ENCODE assay signal across 9 cellular contexts in the genomic region with DNA sequence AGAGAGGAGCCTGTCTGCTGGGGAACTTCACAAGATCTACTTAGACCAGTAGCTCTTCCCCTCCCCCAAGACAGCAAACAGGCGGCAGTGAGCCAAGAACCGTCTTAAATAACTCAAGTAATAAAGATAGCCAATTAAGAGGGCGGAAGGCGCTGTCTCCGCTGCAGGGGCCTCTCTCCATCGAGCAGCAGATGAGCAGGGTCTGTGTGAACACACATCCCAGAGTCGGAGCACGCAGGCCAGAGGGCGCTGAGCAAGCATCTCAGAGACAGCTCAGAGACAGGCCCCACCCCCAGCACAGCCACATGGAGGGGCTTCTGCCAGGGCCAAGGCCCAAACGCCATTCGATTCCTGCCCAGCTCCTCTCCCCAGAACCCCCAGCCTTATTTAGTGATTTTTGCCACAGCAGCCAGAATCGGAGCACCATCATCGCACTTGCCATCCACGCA. TPM values are rescaled to one million over a fixed set of nuclear protein-coding genes. Genes with fewer than 3 reads are reported as not detected.
DNase-seq lines count a peak whose midpoint lies in the region; ATAC-seq and TF ChIP-seq lines count a peak whose summit lies in the region.
"Had no signal": no experiment of that assay in that cellular context is flagged by ENCODE, and none has a peak within 500 bp of the region (broad histone marks: within the 10 kb centered on the region; RNA-seq: fewer than 3 reads in every experiment).

No MANE protein-coding gene starts in this region.

- no peaks in the 10 kb centered on the region for H3K9me3 Mint-ChIP-seq in activated CD4-positive, alpha-beta T cell treated with anti-CD3 and anti-CD28 coated beads for 36 hours (ENCODE audit: low read depth)
- no peaks in the 10 kb centered on the region for H3K9me3 Mint-ChIP-seq in activated naive CD8-positive, alpha-beta T cell treated with anti-CD3 and anti-CD28 coated beads for 36 hours
- no peaks in the 10 kb centered on the region for H3K9me3 Mint-ChIP-seq in activated CD8-positive, alpha-beta T cell treated with anti-CD3 and anti-CD28 coated beads, Interleukin-2, amount 10 ng/mL, durations not matched to agents 7 days and 5 days (ENCODE audit: insufficient read depth)
- H3K9me3 Mint-ChIP-seq in activated CD8-positive, alpha-beta T cell treated with anti-CD3 and anti-CD28 coated beads for 36 hours = no peaks in the 10 kb centered on the region

- TF ChIP-seq POLR2A in suprapubic skin (IDR thresholded peaks at IDR 0.05) = no peak

- H3K4me3 Mint-ChIP-seq in activated CD4-positive, alpha-beta T cell treated with anti-CD3 and anti-CD28 coated beads for 36 hours = no peak overlapping the region
- no peak overlapping the region for H3K4me3 Mint-ChIP-seq in activated naive CD8-positive, alpha-beta T cell treated with anti-CD3 and anti-CD28 coated beads for 36 hours
- H3K4me3 Mint-ChIP-seq in activated CD8-positive, alpha-beta T cell treated with anti-CD3 and anti-CD28 coated beads, Interleukin-2, amount 10 ng/mL, durations not matched to agents 7 days and 5 days = no peak overlapping the region
- no peak overlapping the region for H3K4me3 Mint-ChIP-seq in activated CD8-positive, alpha-beta T cell treated with anti-CD3 and anti-CD28 coated beads for 36 hours

- POLR2A ChIA-PET in activated CD4-positive, alpha-beta T cell treated with anti-CD3 and anti-CD28 coated beads for 36 hours (lab: Charles Lee) = interaction anchor here (0.5 to 2.1 kb wide), 3 partner anchors 9 to 44 kb away, joined by 3 to 8 read pairs (median 3); no protein-coding TSS in a partner anchor
- POLR2A ChIA-PET in activated CD8-positive, alpha-beta T cell treated with anti-CD3 and anti-CD28 coated beads, Interleukin-2, amount 10 ng/mL, durations not matched to agents 7 days and 5 days (lab: Charles Lee) = interaction anchor here (1.0 to 4.3 kb wide), 3 partner anchors 14 to 34 kb away, joined by 3 to 28 read pairs (median 3); no protein-coding TSS in a partner anchor
- POLR2A ChIA-PET in activated CD8-positive, alpha-beta T cell treated with anti-CD3 and anti-CD28 coated beads for 36 hours (lab: Charles Lee) = interaction anchor here (0.5 to 3.2 kb wide), 4 partner anchors 9 to 258 kb away, joined by 4 to 10 read pairs (median 5); no protein-coding TSS in a partner anchor

- TF ChIP-seq EP300 in suprapubic skin (IDR thresholded peaks at IDR 0.05) = no peak

- H3K36me3 Mint-ChIP-seq in activated CD4-positive, alpha-beta T cell treated with anti-CD3 and anti-CD28 coated beads for 36 hours (ENCODE audit: low read depth) = peaks cover 24% of the 10 kb centered on the region
- peaks cover 2% of the 10 kb centered on the region for H3K36me3 Mint-ChIP-seq in activated naive CD8-positive, alpha-beta T cell treated with anti-CD3 and anti-CD28 coated beads for 36 hours
- no peaks in the 10 kb centered on the region for H3K36me3 Mint-ChIP-seq in activated CD8-positive, alpha-beta T cell treated with anti-CD3 and anti-CD28 coated beads, Interleukin-2, amount 10 ng/mL, durations not matched to agents 7 days and 5 days (ENCODE audit: low read depth)
- H3K36me3 Mint-ChIP-seq in activated CD8-positive, alpha-beta T cell treated with anti-CD3 and anti-CD28 coated beads for 36 hours (ENCODE audit: low read depth) = peaks cover 9% of the 10 kb centered on the region

- H3K4me1 ChIP-seq in iPS-15b (ENCODE audit: control insufficient read depth, insufficient read depth, low read length) (peaks cover 30% of the 10 kb centered on the region), suprapubic skin (peaks cover 94% of the 10 kb centered on the region)

- H3K4me3 ChIP-seq in iPS-15b (ENCODE audit: low read depth, low read length) = no peak overlapping the region
- H3K4me3 ChIP-seq in suprapubic skin = no peak overlapping the region

- H3K36me3 ChIP-seq in iPS-15b (ENCODE audit: control insufficient read depth, insufficient read depth, low read length) = no peaks in the 10 kb centered on the region
- no peaks in the 10 kb centered on the region for H3K36me3 ChIP-seq in suprapubic skin

- 57% methylated on average over 12 of the region's 14 CpGs for WGBS in suprapubic skin

- DNase-seq in activated CD4-positive, alpha-beta T cell treated with anti-CD3 and anti-CD28 coated beads for 36 hours = no peak
- DNase-seq in activated CD4-positive, alpha-beta T cell treated with anti-CD3 and anti-CD28 coated beads, Interleukin-2, amount 50 U/mL, for 4 hours = no peak
- no peak for DNase-seq in activated naive CD8-positive, alpha-beta T cell treated with anti-CD3 and anti-CD28 coated beads for 36 hours
- no peak for DNase-seq in suprapubic skin (ENCODE audit: low spot score in 2 of 2)
- no peak for DNase-seq in activated CD8-positive, alpha-beta T cell treated with anti-CD3 and anti-CD28 coated beads, Interleukin-2, amount 10 ng/mL, durations not matched to agents 7 days and 5 days
- no peak for DNase-seq in activated CD8-positive, alpha-beta T cell treated with anti-CD3 and anti-CD28 coated beads for 36 hours
- DNase-seq: RPMI8226 had no signal

- no peak for TF ChIP-seq CTCF in suprapubic skin (IDR thresholded peaks at IDR 0.05)
- no peak for TF ChIP-seq CTCF in activated CD8-positive, alpha-beta T cell treated with anti-CD3 and anti-CD28 coated beads for 36 hours (IDR thresholded peaks at IDR 0.05)

- peaks cover 86% of the 10 kb centered on the region for H3K4me1 Mint-ChIP-seq in activated CD4-positive, alpha-beta T cell treated with anti-CD3 and anti-CD28 coated beads for 36 hours
- H3K4me1 Mint-ChIP-seq in activated naive CD8-positive, alpha-beta T cell treated with anti-CD3 and anti-CD28 coated beads for 36 hours = peaks cover 66% of the 10 kb centered on the region
- peaks cover 49% of the 10 kb centered on the region for H3K4me1 Mint-ChIP-seq in activated CD8-positive, alpha-beta T cell treated with anti-CD3 and anti-CD28 coated beads, Interleukin-2, amount 10 ng/mL, durations not matched to agents 7 days and 5 days (ENCODE audit: low read depth)
- H3K4me1 Mint-ChIP-seq in activated CD8-positive, alpha-beta T cell treated with anti-CD3 and anti-CD28 coated beads for 36 hours (ENCODE audit: low read depth) = peaks cover 77% of the 10 kb centered on the region

- intact Hi-C loops in activated CD4-positive, alpha-beta T cell treated with anti-CD3 and anti-CD28 coated beads for 36 hours (cut with DNase I, micrococcal nuclease) = no loop called here
- intact Hi-C loops in activated CD8-positive, alpha-beta T cell treated with anti-CD3 and anti-CD28 coated beads for 36 hours (cut with micrococcal nuclease) = no loop called here

- H3K27me3 ChIP-seq in iPS-15b (ENCODE audit: control insufficient read depth, insufficient read depth, low read length) = no peaks in the 10 kb centered on the region
- H3K27me3 ChIP-seq in suprapubic skin = no peaks in the 10 kb centered on the region

- CTCF ChIA-PET in activated CD4-positive, alpha-beta T cell treated with anti-CD3 and anti-CD28 coated beads for 36 hours (lab: Charles Lee) = interaction anchor here (0.7 to 2.8 kb wide), 5 partner anchors 9 to 38 kb away, joined by 3 to 11 read pairs (median 3); no protein-coding TSS in a partner anchor
- CTCF ChIA-PET in activated CD8-positive, alpha-beta T cell treated with anti-CD3 and anti-CD28 coated beads, Interleukin-2, amount 10 ng/mL, durations not matched to agents 7 days and 5 days (lab: Charles Lee) = interaction anchor here (1.4 kb wide), 1 partner anchor 38 kb away, joined by 3 read pairs; no protein-coding TSS in a partner anchor
- CTCF ChIA-PET in activated CD8-positive, alpha-beta T cell treated with anti-CD3 and anti-CD28 coated beads for 36 hours (lab: Charles Lee) = interaction anchor here (0.7 to 5.9 kb wide), 5 partner anchors 9 to 38 kb away, joined by 3 to 26 read pairs (median 6); no protein-coding TSS in a partner anchor

- no peaks in the 10 kb centered on the region for H3K27me3 Mint-ChIP-seq in activated CD4-positive, alpha-beta T cell treated with anti-CD3 and anti-CD28 coated beads for 36 hours
- no peaks in the 10 kb centered on the region for H3K27me3 Mint-ChIP-seq in activated naive CD8-positive, alpha-beta T cell treated with anti-CD3 and anti-CD28 coated beads for 36 hours
- H3K27me3 Mint-ChIP-seq in activated CD8-positive, alpha-beta T cell treated with anti-CD3 and anti-CD28 coated beads, Interleukin-2, amount 10 ng/mL, durations not matched to agents 7 days and 5 days (ENCODE audit: low read depth) = no peaks in the 10 kb centered on the region
- H3K27me3 Mint-ChIP-seq in activated CD8-positive, alpha-beta T cell treated with anti-CD3 and anti-CD28 coated beads for 36 hours = no peaks in the 10 kb centered on the region

- H3K9me3 ChIP-seq in iPS-15b (ENCODE audit: control insufficient read depth, insufficient read depth, low read length) (no peaks in the 10 kb centered on the region), suprapubic skin (no peaks in the 10 kb centered on the region)

- no peak for ATAC-seq in activated CD4-positive, alpha-beta T cell treated with anti-CD3 and anti-CD28 coated beads for 36 hours
- ATAC-seq in GM19023 (IDR thresholded peaks at IDR 0.05; ENCODE audit: unreplicated experiment) = no peak
- no peak for ATAC-seq in activated CD8-positive, alpha-beta T cell treated with anti-CD3 and anti-CD28 coated beads, Interleukin-2, amount 10 ng/mL, durations not matched to agents 7 days and 5 days
- ATAC-seq in activated CD8-positive, alpha-beta T cell treated with anti-CD3 and anti-CD28 coated beads for 36 hours = no peak

- H3K9ac ChIP-seq in iPS-15b (ENCODE audit: low read depth, low read length) = peak overlapping the region; percentile 1

- H3K27ac Mint-ChIP-seq in activated CD4-positive, alpha-beta T cell treated with anti-CD3 and anti-CD28 coated beads for 36 hours = peak overlapping the region; percentile 66
- H3K27ac Mint-ChIP-seq in activated naive CD8-positive, alpha-beta T cell treated with anti-CD3 and anti-CD28 coated beads for 36 hours = peak overlapping the region; percentile 0
- H3K27ac Mint-ChIP-seq in activated CD8-positive, alpha-beta T cell treated with anti-CD3 and anti-CD28 coated beads, Interleukin-2, amount 10 ng/mL, durations not matched to agents 7 days and 5 days = no peak overlapping the region
- H3K27ac Mint-ChIP-seq in activated CD8-positive, alpha-beta T cell treated with anti-CD3 and anti-CD28 coated beads for 36 hours = no peak overlapping the region

- H3K27ac ChIP-seq in suprapubic skin = peak overlapping the region; percentile 71

RNA-seq across cellular contexts. Expression of gene IFFO2, which starts 11.1 kb away (rescaled TPM):
- total RNA-seq in activated CD4-positive, alpha-beta T cell treated with anti-CD3 and anti-CD28 coated beads for 36 hours = 10 to 100 TPM; 48.3 to 62.7 TPM
- 10 to 100 TPM; 21.4 to 21.7 TPM for total RNA-seq in activated naive CD8-positive, alpha-beta T cell treated with anti-CD3 and anti-CD28 coated beads for 36 hours
- 100 to 1,000 TPM; 327 to 569 (median 449) TPM for total RNA-seq in suprapubic skin
- 1 to 10 TPM; 7.2 to 8.2 TPM for total RNA-seq in activated CD8-positive, alpha-beta T cell treated with anti-CD3 and anti-CD28 coated beads, Interleukin-2, amount 10 ng/mL, durations not matched to agents 7 days and 5 days
- 10 to 100 TPM; 23.7 to 26.4 TPM for total RNA-seq in activated CD8-positive, alpha-beta T cell treated with anti-CD3 and anti-CD28 coated beads for 36 hours

RNA-seq across cellular contexts. Expression of gene ALDH4A1, which starts 43.1 kb away (rescaled TPM):
- 1 to 10 TPM; 4.4 to 5.8 TPM for total RNA-seq in activated CD4-positive, alpha-beta T cell treated with anti-CD3 and anti-CD28 coated beads for 36 hours
- 1 to 10 TPM; 3.9 to 4.7 TPM for total RNA-seq in activated naive CD8-positive, alpha-beta T cell treated with anti-CD3 and anti-CD28 coated beads for 36 hours
- total RNA-seq in suprapubic skin = 10 to 100 TPM; 25.0 to 33.0 (median 29.6) TPM
- 1 to 10 TPM; 4.2 to 4.3 TPM for total RNA-seq in activated CD8-positive, alpha-beta T cell treated with anti-CD3 and anti-CD28 coated beads, Interleukin-2, amount 10 ng/mL, durations not matched to agents 7 days and 5 days
- total RNA-seq in activated CD8-positive, alpha-beta T cell treated with anti-CD3 and anti-CD28 coated beads for 36 hours = 1 to 10 TPM; 3.9 to 4.3 TPM

Comparison
In these comparisons a context has a peak if more than half of its experiments do, and no peak if none do; other contexts are left out.
1. H3K27ac Mint-ChIP-seq: peak in activated CD4-positive, alpha-beta T cell treated with anti-CD3 and anti-CD28 coated beads for 36 hours (single experiment) and activated naive CD8-positive, alpha-beta T cell treated with anti-CD3 and anti-CD28 coated beads for 36 hours (single experiment); none in activated CD8-positive, alpha-beta T cell treated with anti-CD3 and anti-CD28 coated beads, Interleukin-2, amount 10 ng/mL, durations not matched to agents 7 days and 5 days (single experiment) and activated CD8-positive, alpha-beta T cell treated with anti-CD3 and anti-CD28 coated beads for 36 hours (single experiment).
2. RNA of gene IFFO2, which starts 11.1 kb away (total RNA-seq): 327 to 569 TPM in suprapubic skin; 48.3 to 62.7 TPM in activated CD4-positive, alpha-beta T cell treated with anti-CD3 and anti-CD28 coated beads for 36 hours, 23.7 to 26.4 TPM in activated CD8-positive, alpha-beta T cell treated with anti-CD3 and anti-CD28 coated beads for 36 hours, 21.4 to 21.7 TPM in activated naive CD8-positive, alpha-beta T cell treated with anti-CD3 and anti-CD28 coated beads for 36 hours and 7.2 to 8.2 TPM in activated CD8-positive, alpha-beta T cell treated with anti-CD3 and anti-CD28 coated beads, Interleukin-2, amount 10 ng/mL, durations not matched to agents 7 days and 5 days; every median in the first group is over 4 times any median in the second.